In the genomic region with DNA sequence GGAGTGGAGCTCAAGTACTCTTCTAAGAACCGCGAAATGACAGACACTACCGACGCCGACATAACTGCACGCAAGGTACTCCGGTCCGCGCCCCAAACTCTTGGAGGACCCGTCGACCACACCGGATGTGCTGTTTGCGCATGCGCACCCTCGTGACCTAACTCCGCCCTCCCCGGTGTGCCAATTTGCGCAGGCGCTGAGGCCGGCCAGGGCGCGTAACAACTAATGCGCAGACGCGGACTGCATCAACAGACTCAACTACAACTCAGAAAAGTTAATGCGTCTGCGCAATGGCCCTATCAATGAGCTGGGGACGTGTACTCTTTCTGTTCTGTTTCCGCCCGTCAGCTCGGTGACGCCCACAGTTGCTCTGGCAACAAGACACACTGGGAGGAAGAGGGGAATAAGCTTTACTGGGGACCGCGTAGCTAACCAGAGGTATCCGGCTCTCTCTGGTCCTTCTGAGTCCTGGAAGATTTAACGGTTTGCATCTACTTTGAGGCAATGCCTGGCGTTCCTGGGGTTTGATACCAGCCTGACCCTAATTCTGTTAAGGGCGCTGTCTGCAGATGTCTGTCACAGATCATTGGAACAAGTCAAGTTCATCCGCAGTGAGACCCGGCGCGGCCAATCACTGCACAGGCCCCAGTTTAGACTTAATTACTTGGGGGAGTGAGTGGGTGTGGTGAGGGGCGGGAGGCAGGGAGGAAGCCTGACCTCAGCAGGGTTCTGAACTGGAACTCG, we compare ENCODE assay signal across 8 cellular contexts. TPM values are rescaled to one million over a fixed set of nuclear protein-coding genes. Genes with fewer than 3 reads are reported as not detected.
DNase-seq lines count a peak whose midpoint lies in the region; ATAC-seq, FAIRE-seq and TF ChIP-seq lines count a peak whose summit lies in the region.

Gene DAD1 (minus strand): TSS at position 129 of the 744 bp plus-strand sequence. CDS start 67 bp downstream, at position 62.

- FAIRE-seq in endometrium (lab: Jason Lieb, UNC): peak; percentile 98

- H3K27me3 ChIP-seq in OCI-LY3 (ENCODE audit: low read depth, low read length): peaks cover 5% of the 10 kb centered on the region

- H3K9ac ChIP-seq in OCI-LY3 (ENCODE audit: low read length): peak within 1 kb of the TSS; percentile 95

- H3K27ac ChIP-seq in OCI-LY3 (ENCODE audit: low read length): peak within 1 kb of the TSS; percentile 56
- H3K27ac ChIP-seq in mesodermal cell (ENCODE audit: low read depth, low read length, severe bottlenecking): peak within 1 kb of the TSS; percentile 98

- H3K36me3 ChIP-seq in OCI-LY3 (replicated peaks; ENCODE audit: low read depth, low read length) (peaks cover 12% of the 10 kb centered on the region), mesodermal cell (ENCODE audit: control insufficient read depth, insufficient read depth, low read length) (peaks cover 23% of the 10 kb centered on the region)

- H3K79me2 ChIP-seq in OCI-LY3 (ENCODE audit: low read length): peaks cover 47% of the 10 kb centered on the region

- H4K20me1 ChIP-seq in OCI-LY3 (ENCODE audit: insufficient read depth, low read length): peaks cover 32% of the 10 kb centered on the region

- DNase-seq in D341Med (ENCODE audit: low spot score) (peak; percentile 99), HuH-7 (ENCODE audit: low spot score) (peak; percentile 95)
- peak; percentile 100 for DNase-seq in activated CD8-positive, alpha-beta memory T cell treated with anti-CD3 and anti-CD28 coated beads, Interleukin-2, amount 50 U/mL, for 48 hours
- DNase-seq in stimulated activated CD8-positive, alpha-beta memory T cell treated with anti-CD3 and anti-CD28 coated beads, Interleukin-15, amount 100 ng/mL, for 4 hours (ENCODE audit: low read depth in 2 of 2): peak; percentile 98 to 99

- H3K4me1 ChIP-seq in OCI-LY3 (ENCODE audit: low read length): peaks cover 21% of the 10 kb centered on the region
- H3K4me1 ChIP-seq in mesodermal cell (ENCODE audit: control insufficient read depth, insufficient read depth, low read length, poor library complexity, severe bottlenecking): peaks cover 14% of the 10 kb centered on the region

- H3K9me3 ChIP-seq in OCI-LY3 (ENCODE audit: insufficient read depth, low read length): no peaks in the 10 kb centered on the region
- no peaks in the 10 kb centered on the region for H3K9me3 ChIP-seq in mesodermal cell (ENCODE audit: control insufficient read depth, low read length)

- H3K4me2 ChIP-seq in OCI-LY3 (ENCODE audit: low read length): peak within 1 kb of the TSS; percentile 99

- peak; percentile 88 for ATAC-seq in GM21515 (IDR thresholded peaks at IDR 0.05; ENCODE audit: unreplicated experiment)

- 0% methylated on average over 35 to 44 of the region's 44 CpGs for WGBS in mesodermal cell (ENCODE audit: insufficient coverage in 2 of 2), 2 experiments

- peak within 1 kb of the TSS; percentile 97 for H3K4me3 ChIP-seq in OCI-LY3 (ENCODE audit: low read length)
- H3K4me3 ChIP-seq in mesodermal cell (ENCODE audit: extremely low read depth, insufficient read depth, low read length, poor library complexity, severe bottlenecking): peak within 1 kb of the TSS; percentile 87

- TF ChIP-seq CTCF in OCI-LY3 (IDR thresholded peaks at IDR 0.05; ENCODE audit: low read depth, low read length): no peak

- peak within 1 kb of the TSS; percentile 86 for H2AFZ ChIP-seq in OCI-LY3 (ENCODE audit: low read depth, low read length)

RNA-seq across cellular contexts. Expression of gene DAD1, which starts in this region (rescaled TPM):
- polyA plus RNA-seq in mesodermal cell (2013, experiment 1 of 2): 318 TPM
- polyA plus RNA-seq in mesodermal cell (2013, experiment 2 of 2): 281 TPM

Comparison
In these comparisons a context has a peak if more than half of its experiments do, and no peak if none do; other contexts are left out.
1. Peak in every context shown above with its lines: DNase-seq, ATAC-seq, H3K4me3 ChIP-seq and H3K27ac ChIP-seq.